In genomic region chr10:110076559-110077318, GRCh38 we compare ENCODE assay signal across 1 cellular context.
TF ChIP-seq lines count a peak whose summit lies in the region.

No MANE protein-coding gene starts in this region.

TF ChIP-seq in HepG2, 621 proteins besides CTCF, POLR2A, EP300 and RAD21 (continued from another document and continues in another):
- TF ChIP-seq KIAA2018 (CRISPR knock-in tag; IDR thresholded peaks at IDR 0.05; ENCODE audit: borderline replicate concordance) (no peak), RBAK (CRISPR knock-in tag; IDR thresholded peaks at IDR 0.05) (no peak), ZZZ3 (CRISPR knock-in tag; IDR thresholded peaks at IDR 0.05; ENCODE audit: borderline replicate concordance) (no peak), GTF3A (CRISPR knock-in tag; conservative IDR thresholded peaks at IDR 0.05) (no peak), ETV6 (CRISPR knock-in tag; conservative IDR thresholded peaks at IDR 0.05) (no peak), PATZ1 (CRISPR knock-in tag; IDR thresholded peaks at IDR 0.05) (peak; percentile 41; the same call in 1 of the 2 replicates), HMGXB3 (CRISPR knock-in tag; IDR thresholded peaks at IDR 0.05; ENCODE audit: borderline replicate concordance) (no peak), ZNF44 (CRISPR knock-in tag; IDR thresholded peaks at IDR 0.05) (no peak), ATM (IDR thresholded peaks at IDR 0.05; ENCODE audit: borderline replicate concordance) (no peak), NR2F2 (IDR thresholded peaks at IDR 0.05; ENCODE audit: borderline replicate concordance, low read depth) (peak; percentile 67; the same call in 1 of the 2 replicates), ZNF770 (CRISPR knock-in tag; IDR thresholded peaks at IDR 0.05) (no peak), ATF2 (CRISPR knock-in tag; IDR thresholded peaks at IDR 0.05) (no peak), GLMP (CRISPR knock-in tag; IDR thresholded peaks at IDR 0.05; ENCODE audit: borderline replicate concordance) (no peak), ZNF205 (CRISPR knock-in tag; IDR thresholded peaks at IDR 0.05) (no peak), GRHL1 (CRISPR knock-in tag; conservative IDR thresholded peaks at IDR 0.05) (no peak), ZNF841 (CRISPR knock-in tag; IDR thresholded peaks at IDR 0.05; ENCODE audit: borderline replicate concordance) (no peak), THAP7 (CRISPR knock-in tag; IDR thresholded peaks at IDR 0.05) (no peak), ZFP41 (CRISPR knock-in tag; IDR thresholded peaks at IDR 0.05; ENCODE audit: borderline replicate concordance) (no peak), ZFP36L2 (CRISPR knock-in tag; IDR thresholded peaks at IDR 0.05) (no peak), ZFY (CRISPR knock-in tag; IDR thresholded peaks at IDR 0.05) (no peak), ELK4 (CRISPR knock-in tag; IDR thresholded peaks at IDR 0.05; ENCODE audit: borderline replicate concordance) (no peak), ZFP36L1 (CRISPR knock-in tag; IDR thresholded peaks at IDR 0.05) (no peak), NR2F6 (IDR thresholded peaks at IDR 0.05) (peak; percentile 61), NR2F6 (CRISPR knock-in tag; IDR thresholded peaks at IDR 0.05) (peak; percentile 34; the same call in 1 of the 2 replicates), CHCHD3 (CRISPR knock-in tag; IDR thresholded peaks at IDR 0.05) (no peak), NR1H2 (CRISPR knock-in tag; IDR thresholded peaks at IDR 0.05; ENCODE audit: borderline replicate concordance, low read depth) (no peak), PCBP2 (optimal IDR thresholded peaks at IDR 0.05; ENCODE audit: low read depth, low read length, poor library complexity, severe bottlenecking) (no peak), AGO2 (optimal IDR thresholded peaks at IDR 0.05; ENCODE audit: low read depth, low read length) (no peak), ELF4 (CRISPR knock-in tag; IDR thresholded peaks at IDR 0.05; ENCODE audit: borderline replicate concordance) (no peak), ZNF510 (CRISPR knock-in tag; IDR thresholded peaks at IDR 0.05; ENCODE audit: low read depth) (no peak), NR2F1 (CRISPR knock-in tag; IDR thresholded peaks at IDR 0.05) (no peak), REL (CRISPR knock-in tag; conservative IDR thresholded peaks at IDR 0.05) (no peak), POLR2AphosphoS2 (IDR thresholded peaks at IDR 0.05; ENCODE audit: low read depth, low read length) (no peak), NFKBIZ (CRISPR knock-in tag; IDR thresholded peaks at IDR 0.05) (no peak), PTBP1 (IDR thresholded peaks at IDR 0.05; ENCODE audit: low read depth, low read length, poor library complexity, severe bottlenecking) (no peak), ZNF598 (CRISPR knock-in tag; IDR thresholded peaks at IDR 0.05; ENCODE audit: borderline replicate concordance) (no peak), ZMYM4 (CRISPR knock-in tag; IDR thresholded peaks at IDR 0.05) (no peak)
